In genomic region chrX:112677167-112677566, GRCh38 we compare ENCODE assay signal across 1 cellular context.
TF ChIP-seq lines count a peak whose summit lies in the region.

No MANE protein-coding gene starts in this region.

TF ChIP-seq in A549, 52 proteins besides CTCF, POLR2A, EP300 and RAD21 (continued from another document):
- TF ChIP-seq MAZ (IDR thresholded peaks at IDR 0.05; ENCODE audit: borderline replicate concordance, low read depth, low read length) (no peak), BHLHE40 (IDR thresholded peaks at IDR 0.05; ENCODE audit: low read depth, low read length) (no peak), RARB (CRISPR knock-in tag; IDR thresholded peaks at IDR 0.05) (no peak), CHD2 (IDR thresholded peaks at IDR 0.05; ENCODE audit: low read length, partially characterized antibody) (no peak), NR3C1 (IDR thresholded peaks at IDR 0.05) (no peak), HOXA7 (CRISPR knock-in tag; IDR thresholded peaks at IDR 0.05) (no peak), USF2 (IDR thresholded peaks at IDR 0.05) (no peak), CBX2 (IDR thresholded peaks at IDR 0.05; ENCODE audit: borderline replicate concordance, low read depth) (no peak)
- TF ChIP-seq, protein P1, sequence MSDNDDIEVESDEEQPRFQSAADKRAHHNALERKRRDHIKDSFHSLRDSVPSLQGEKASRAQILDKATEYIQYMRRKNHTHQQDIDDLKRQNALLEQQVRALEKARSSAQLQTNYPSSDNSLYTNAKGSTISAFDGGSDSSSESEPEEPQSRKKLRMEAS (IDR thresholded peaks at IDR 0.05): no peak
TF ChIP-seq in A549: peak in this region for 0.
